ENCODE assay signal across 1 cellular context in the genomic region with DNA sequence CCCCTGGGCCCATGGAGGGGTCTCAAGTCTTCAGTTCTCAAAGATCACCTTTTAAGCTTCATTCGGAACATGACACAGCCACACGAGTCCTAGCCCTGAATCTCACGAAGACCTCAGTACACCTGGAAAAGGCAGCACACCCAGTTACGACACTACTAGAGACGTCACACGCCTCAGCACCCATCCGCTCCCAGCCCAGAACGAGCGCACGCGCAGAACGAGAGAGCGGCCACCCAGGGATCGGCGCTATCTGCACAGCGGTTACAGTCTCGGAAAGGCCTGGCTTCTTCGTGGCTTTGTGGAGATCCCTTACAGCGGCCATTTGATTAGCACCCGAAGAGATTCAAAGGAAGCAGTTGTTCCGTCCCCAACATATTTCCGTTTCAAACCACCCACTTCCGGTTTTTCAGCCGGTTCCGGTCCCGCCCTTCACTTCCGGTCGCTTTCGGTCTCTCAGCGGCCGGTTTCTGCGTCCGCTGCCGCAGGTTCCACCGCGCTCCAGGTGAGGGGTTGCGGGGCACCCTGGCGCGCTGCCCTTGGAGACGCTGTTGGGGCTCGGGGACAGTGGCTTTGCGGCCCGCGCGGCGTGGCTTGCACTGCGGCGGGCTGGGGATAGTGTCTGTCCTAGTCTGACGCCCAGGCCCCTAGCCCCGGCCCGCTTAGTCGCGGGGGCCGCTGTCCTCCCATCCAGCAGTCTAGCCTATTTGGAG.
A peak's percentile ranks its signal among the peaks of the same experiment; 100 is the strongest.
TF ChIP-seq lines count a peak whose summit lies in the region.

A gene with protein sequence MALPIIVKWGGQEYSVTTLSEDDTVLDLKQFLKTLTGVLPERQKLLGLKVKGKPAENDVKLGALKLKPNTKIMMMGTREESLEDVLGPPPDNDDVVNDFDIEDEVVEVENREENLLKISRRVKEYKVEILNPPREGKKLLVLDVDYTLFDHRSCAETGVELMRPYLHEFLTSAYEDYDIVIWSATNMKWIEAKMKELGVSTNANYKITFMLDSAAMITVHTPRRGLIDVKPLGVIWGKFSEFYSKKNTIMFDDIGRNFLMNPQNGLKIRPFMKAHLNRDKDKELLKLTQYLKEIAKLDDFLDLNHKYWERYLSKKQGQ (plus strand): TSS at position 432 of the 710 bp plus-strand sequence. CDS start 5,626 bp downstream, outside the sequence.

TF ChIP-seq in HepG2, 621 proteins besides CTCF, POLR2A, EP300 and RAD21 (continued from another document and continues in another):
- no peak for TF ChIP-seq ZNF850 (CRISPR knock-in tag; conservative IDR thresholded peaks at IDR 0.05)
- TF ChIP-seq, protein P1, sequence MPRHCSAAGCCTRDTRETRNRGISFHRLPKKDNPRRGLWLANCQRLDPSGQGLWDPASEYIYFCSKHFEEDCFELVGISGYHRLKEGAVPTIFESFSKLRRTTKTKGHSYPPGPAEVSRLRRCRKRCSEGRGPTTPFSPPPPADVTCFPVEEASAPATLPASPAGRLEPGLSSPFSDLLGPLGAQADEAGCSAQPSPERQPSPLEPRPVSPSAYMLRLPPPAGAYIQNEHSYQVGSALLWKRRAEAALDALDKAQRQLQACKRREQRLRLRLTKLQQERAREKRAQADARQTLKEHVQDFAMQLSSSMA (CRISPR knock-in tag; IDR thresholded peaks at IDR 0.05), result peak; percentile 57; the same call in 1 of the 2 replicates
- TF ChIP-seq ETV5 (CRISPR knock-in tag; IDR thresholded peaks at IDR 0.05; ENCODE audit: borderline replicate concordance), result peak; percentile 90
- TF ChIP-seq, protein P2, sequence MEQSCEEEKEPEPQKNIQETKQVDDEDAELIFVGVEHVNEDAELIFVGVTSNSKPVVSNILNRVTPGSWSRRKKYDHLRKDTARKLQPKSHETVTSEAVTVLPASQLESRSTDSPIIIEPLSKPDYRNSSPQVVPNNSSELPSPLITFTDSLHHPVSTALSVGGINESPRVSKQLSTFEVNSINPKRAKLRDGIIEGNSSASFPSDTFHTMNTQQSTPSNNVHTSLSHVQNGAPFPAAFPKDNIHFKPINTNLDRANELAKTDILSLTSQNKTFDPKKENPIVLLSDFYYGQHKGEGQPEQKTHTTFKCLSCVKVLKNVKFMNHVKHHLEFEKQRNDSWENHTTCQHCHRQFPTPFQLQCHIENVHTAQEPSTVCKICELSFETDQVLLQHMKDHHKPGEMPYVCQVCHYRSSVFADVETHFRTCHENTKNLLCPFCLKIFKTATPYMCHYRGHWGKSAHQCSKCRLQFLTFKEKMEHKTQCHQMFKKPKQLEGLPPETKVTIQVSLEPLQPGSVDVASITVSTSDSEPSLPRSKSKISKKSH (CRISPR knock-in tag; IDR thresholded peaks at IDR 0.05; ENCODE audit: borderline replicate concordance), result peak; percentile 74; the same call in 1 of the 2 replicates
- TF ChIP-seq, protein P3, sequence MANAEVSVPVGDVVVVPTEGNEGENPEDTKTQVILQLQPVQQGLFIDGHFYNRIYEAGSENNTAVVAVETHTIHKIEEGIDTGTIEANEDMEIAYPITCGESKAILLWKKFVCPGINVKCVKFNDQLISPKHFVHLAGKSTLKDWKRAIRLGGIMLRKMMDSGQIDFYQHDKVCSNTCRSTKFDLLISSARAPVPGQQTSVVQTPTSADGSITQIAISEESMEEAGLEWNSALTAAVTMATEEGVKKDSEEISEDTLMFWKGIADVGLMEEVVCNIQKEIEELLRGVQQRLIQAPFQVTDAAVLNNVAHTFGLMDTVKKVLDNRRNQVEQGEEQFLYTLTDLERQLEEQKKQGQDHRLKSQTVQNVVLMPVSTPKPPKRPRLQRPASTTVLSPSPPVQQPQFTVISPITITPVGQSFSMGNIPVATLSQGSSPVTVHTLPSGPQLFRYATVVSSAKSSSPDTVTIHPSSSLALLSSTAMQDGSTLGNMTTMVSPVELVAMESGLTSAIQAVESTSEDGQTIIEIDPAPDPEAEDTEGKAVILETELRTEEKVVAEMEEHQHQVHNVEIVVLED (CRISPR knock-in tag; IDR thresholded peaks at IDR 0.05; ENCODE audit: borderline replicate concordance), result peak; percentile 58; the same call in 1 of the 2 replicates
- no peak for TF ChIP-seq SOX6 (IDR thresholded peaks at IDR 0.05)
- TF ChIP-seq SOX6 (CRISPR knock-in tag; IDR thresholded peaks at IDR 0.05), result peak; percentile 54; the same call in 1 of the 2 replicates
- TF ChIP-seq CENPX (CRISPR knock-in tag; IDR thresholded peaks at IDR 0.05), result no peak
- TF ChIP-seq FOXM1 (CRISPR knock-in tag; IDR thresholded peaks at IDR 0.05), result no peak
- TF ChIP-seq ZNF160 (CRISPR knock-in tag; IDR thresholded peaks at IDR 0.05), result no peak
- TF ChIP-seq YEATS2 (CRISPR knock-in tag; IDR thresholded peaks at IDR 0.05; ENCODE audit: borderline replicate concordance), result peak; percentile 91; the same call in 1 of the 2 replicates
- TF ChIP-seq WIZ (CRISPR knock-in tag; IDR thresholded peaks at IDR 0.05), result peak; percentile 68
- TF ChIP-seq ZNF674 (CRISPR knock-in tag; IDR thresholded peaks at IDR 0.05; ENCODE audit: low read depth), result no peak
- TF ChIP-seq TOPORS (CRISPR knock-in tag; IDR thresholded peaks at IDR 0.05), result no peak
- 0 out of 2 replicates have a peak, but pooled peaks have one; percentile 44 for TF ChIP-seq ZNF772 (CRISPR knock-in tag; IDR thresholded peaks at IDR 0.05)
- TF ChIP-seq FOSL1 (CRISPR knock-in tag; IDR thresholded peaks at IDR 0.05; ENCODE audit: borderline replicate concordance), result no peak
- TF ChIP-seq ZNF207 (IDR thresholded peaks at IDR 0.05; ENCODE audit: borderline replicate concordance), result no peak
- no peak for TF ChIP-seq PLRG1 (conservative IDR thresholded peaks at IDR 0.05)
- TF ChIP-seq DMAP1 (CRISPR knock-in tag; IDR thresholded peaks at IDR 0.05), result peak; percentile 42; the same call in 1 of the 2 replicates
- no peak for TF ChIP-seq RARA (CRISPR knock-in tag; IDR thresholded peaks at IDR 0.05)
- TF ChIP-seq ARNT2 (CRISPR knock-in tag; IDR thresholded peaks at IDR 0.05; ENCODE audit: low read depth), result 0 out of 2 replicates have a peak, but pooled peaks have one; percentile 57
- TF ChIP-seq ATF7-NPFF (CRISPR knock-in tag; IDR thresholded peaks at IDR 0.05; ENCODE audit: low read depth), result peak; percentile 64; the same call in 1 of the 2 replicates
- no peak for TF ChIP-seq ZNF616 (CRISPR knock-in tag; IDR thresholded peaks at IDR 0.05; ENCODE audit: low read depth)
- peak; percentile 22; the same call in 1 of the 2 replicates for TF ChIP-seq HDAC2 (CRISPR knock-in tag; IDR thresholded peaks at IDR 0.05)
- peak; percentile 70; the same call in 1 of the 2 replicates for TF ChIP-seq ZNF124 (CRISPR knock-in tag; IDR thresholded peaks at IDR 0.05)
- TF ChIP-seq ZNF3 (CRISPR knock-in tag; IDR thresholded peaks at IDR 0.05), result no peak
- TF ChIP-seq NONO (IDR thresholded peaks at IDR 0.05), result no peak
- peak; percentile 75; the same call in 1 of the 2 replicates for TF ChIP-seq NONO (CRISPR knock-in tag; conservative IDR thresholded peaks at IDR 0.05)
- TF ChIP-seq MBNL3 (CRISPR knock-in tag; conservative IDR thresholded peaks at IDR 0.05), result no peak
- TF ChIP-seq, protein P4, sequence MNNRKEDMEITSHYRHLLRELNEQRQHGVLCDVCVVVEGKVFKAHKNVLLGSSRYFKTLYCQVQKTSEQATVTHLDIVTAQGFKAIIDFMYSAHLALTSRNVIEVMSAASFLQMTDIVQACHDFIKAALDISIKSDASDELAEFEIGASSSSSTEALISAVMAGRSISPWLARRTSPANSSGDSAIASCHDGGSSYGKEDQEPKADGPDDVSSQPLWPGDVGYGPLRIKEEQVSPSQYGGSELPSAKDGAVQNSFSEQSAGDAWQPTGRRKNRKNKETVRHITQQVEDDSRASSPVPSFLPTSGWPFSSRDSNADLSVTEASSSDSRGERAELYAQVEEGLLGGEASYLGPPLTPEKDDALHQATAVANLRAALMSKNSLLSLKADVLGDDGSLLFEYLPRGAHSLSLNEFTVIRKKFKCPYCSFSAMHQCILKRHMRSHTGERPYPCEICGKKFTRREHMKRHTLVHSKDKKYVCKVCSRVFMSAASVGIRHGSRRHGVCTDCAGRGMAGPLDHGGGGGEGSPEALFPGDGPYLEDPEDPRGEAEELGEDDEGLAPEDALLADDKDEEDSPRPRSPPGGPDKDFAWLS (CRISPR knock-in tag; IDR thresholded peaks at IDR 0.05; ENCODE audit: borderline replicate concordance), result no peak
- TF ChIP-seq SP5 (CRISPR knock-in tag; IDR thresholded peaks at IDR 0.05; ENCODE audit: borderline replicate concordance, low read depth), result peak; percentile 52
- TF ChIP-seq, protein P5, sequence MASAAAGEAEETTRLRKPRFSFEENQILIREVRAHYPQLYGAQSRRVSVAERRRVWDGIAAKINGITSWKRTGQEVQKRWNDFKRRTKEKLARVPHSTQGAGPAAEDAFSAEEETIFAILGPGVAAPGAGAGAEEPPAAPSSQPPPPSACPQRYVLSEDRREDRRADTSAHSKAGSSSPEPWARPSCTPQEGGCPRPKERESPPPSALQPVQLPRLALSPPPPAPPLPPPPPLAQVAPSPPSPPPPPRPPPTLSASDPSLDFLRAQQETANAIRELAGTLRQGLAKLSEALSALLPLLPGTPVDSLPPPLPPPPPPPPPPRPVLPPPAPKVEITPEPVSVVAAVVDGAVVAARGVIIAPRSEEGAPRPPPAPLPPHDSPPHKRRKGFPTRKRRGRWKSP (CRISPR knock-in tag; IDR thresholded peaks at IDR 0.05), result no peak
- TF ChIP-seq PHB2 (IDR thresholded peaks at IDR 0.05; ENCODE audit: partially characterized antibody), result no peak
- peak; percentile 42; the same call in 1 of the 2 replicates for TF ChIP-seq GATAD2A (CRISPR knock-in tag; IDR thresholded peaks at IDR 0.05)
- peak; percentile 72; the same call in 1 of the 2 replicates for TF ChIP-seq GLI4 (CRISPR knock-in tag; IDR thresholded peaks at IDR 0.05; ENCODE audit: borderline replicate concordance)
- no peak for TF ChIP-seq TOE1 (CRISPR knock-in tag; IDR thresholded peaks at IDR 0.05)
- TF ChIP-seq, protein P6, sequence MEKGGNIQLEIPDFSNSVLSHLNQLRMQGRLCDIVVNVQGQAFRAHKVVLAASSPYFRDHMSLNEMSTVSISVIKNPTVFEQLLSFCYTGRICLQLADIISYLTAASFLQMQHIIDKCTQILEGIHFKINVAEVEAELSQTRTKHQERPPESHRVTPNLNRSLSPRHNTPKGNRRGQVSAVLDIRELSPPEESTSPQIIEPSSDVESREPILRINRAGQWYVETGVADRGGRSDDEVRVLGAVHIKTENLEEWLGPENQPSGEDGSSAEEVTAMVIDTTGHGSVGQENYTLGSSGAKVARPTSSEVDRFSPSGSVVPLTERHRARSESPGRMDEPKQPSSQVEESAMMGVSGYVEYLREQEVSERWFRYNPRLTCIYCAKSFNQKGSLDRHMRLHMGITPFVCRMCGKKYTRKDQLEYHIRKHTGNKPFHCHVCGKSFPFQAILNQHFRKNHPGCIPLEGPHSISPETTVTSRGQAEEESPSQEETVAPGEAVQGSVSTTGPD (CRISPR knock-in tag; IDR thresholded peaks at IDR 0.05), result no peak
- no peak for TF ChIP-seq RARG (CRISPR knock-in tag; IDR thresholded peaks at IDR 0.05; ENCODE audit: low read depth)
- TF ChIP-seq, protein P7, sequence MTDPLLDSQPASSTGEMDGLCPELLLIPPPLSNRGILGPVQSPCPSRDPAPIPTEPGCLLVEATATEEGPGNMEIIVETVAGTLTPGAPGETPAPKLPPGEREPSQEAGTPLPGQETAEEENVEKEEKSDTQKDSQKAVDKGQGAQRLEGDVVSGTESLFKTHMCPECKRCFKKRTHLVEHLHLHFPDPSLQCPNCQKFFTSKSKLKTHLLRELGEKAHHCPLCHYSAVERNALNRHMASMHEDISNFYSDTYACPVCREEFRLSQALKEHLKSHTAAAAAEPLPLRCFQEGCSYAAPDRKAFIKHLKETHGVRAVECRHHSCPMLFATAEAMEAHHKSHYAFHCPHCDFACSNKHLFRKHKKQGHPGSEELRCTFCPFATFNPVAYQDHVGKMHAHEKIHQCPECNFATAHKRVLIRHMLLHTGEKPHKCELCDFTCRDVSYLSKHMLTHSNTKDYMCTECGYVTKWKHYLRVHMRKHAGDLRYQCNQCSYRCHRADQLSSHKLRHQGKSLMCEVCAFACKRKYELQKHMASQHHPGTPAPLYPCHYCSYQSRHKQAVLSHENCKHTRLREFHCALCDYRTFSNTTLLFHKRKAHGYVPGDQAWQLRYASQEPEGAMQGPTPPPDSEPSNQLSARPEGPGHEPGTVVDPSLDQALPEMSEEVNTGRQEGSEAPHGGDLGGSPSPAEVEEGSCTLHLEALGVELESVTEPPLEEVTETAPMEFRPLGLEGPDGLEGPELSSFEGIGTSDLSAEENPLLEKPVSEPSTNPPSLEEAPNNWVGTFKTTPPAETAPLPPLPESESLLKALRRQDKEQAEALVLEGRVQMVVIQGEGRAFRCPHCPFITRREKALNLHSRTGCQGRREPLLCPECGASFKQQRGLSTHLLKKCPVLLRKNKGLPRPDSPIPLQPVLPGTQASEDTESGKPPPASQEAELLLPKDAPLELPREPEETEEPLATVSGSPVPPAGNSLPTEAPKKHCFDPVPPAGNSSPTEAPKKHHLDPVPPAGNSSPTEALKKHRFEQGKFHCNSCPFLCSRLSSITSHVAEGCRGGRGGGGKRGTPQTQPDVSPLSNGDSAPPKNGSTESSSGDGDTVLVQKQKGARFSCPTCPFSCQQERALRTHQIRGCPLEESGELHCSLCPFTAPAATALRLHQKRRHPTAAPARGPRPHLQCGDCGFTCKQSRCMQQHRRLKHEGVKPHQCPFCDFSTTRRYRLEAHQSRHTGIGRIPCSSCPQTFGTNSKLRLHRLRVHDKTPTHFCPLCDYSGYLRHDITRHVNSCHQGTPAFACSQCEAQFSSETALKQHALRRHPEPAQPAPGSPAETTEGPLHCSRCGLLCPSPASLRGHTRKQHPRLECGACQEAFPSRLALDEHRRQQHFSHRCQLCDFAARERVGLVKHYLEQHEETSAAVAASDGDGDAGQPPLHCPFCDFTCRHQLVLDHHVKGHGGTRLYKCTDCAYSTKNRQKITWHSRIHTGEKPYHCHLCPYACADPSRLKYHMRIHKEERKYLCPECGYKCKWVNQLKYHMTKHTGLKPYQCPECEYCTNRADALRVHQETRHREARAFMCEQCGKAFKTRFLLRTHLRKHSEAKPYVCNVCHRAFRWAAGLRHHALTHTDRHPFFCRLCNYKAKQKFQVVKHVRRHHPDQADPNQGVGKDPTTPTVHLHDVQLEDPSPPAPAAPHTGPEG (CRISPR knock-in tag; IDR thresholded peaks at IDR 0.05), result no peak
- TF ChIP-seq, protein P8, sequence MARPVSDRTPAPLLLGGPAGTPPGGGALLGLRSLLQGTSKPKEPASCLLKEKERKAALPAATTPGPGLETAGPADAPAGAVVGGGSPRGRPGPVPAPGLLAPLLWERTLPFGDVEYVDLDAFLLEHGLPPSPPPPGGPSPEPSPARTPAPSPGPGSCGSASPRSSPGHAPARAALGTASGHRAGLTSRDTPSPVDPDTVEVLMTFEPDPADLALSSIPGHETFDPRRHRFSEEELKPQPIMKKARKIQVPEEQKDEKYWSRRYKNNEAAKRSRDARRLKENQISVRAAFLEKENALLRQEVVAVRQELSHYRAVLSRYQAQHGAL (CRISPR knock-in tag; IDR thresholded peaks at IDR 0.05; ENCODE audit: not compliant biosample characterization), result peak; percentile 41
